ENCODE assay signal across 28 cellular contexts in the genomic region with DNA sequence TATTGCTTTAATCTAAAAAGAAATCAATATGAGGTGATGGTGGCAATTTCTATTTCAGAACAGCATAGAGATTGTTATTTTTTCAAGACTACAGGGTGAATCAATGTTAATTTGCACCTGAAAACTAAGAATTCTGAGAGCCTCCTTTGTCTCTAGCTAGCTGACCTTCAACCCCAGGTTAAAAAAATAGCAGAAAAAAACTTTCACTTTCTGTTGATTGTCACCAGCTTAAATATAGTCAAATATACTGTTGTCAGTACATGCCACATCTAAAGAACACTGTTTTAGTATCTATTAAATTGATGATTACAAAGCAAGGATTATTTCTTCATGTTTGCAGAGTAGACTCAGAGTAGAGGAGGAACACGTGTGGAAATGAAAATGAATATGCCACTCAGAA.
"Had no signal": no experiment of that assay in that cellular context is flagged by ENCODE, and none has a peak within 500 bp of the region (broad histone marks: within the 10 kb centered on the region; RNA-seq: fewer than 3 reads in every experiment).

No MANE protein-coding gene starts in this region.

- FAIRE-seq: small intestine, urothelium cell line had no signal

- H3K9ac ChIP-seq: neural progenitor cell, parathyroid adenoma had no signal

- H3K27me3 ChIP-seq: neural progenitor cell, ovary, right lobe of liver, sigmoid colon, stomach, thyroid gland, tibial nerve, upper lobe of left lung had no signal

- H3K4me1 ChIP-seq: neural progenitor cell, parathyroid adenoma, psoas muscle, right lobe of liver, sigmoid colon, stomach, thyroid gland, tibial nerve, upper lobe of left lung had no signal

- H3K4me1 Mint-ChIP-seq: natural killer cell; nephron; neural progenitor cell; stimulated activated effector memory CD8-positive, alpha-beta T cell treated with anti-CD3 and anti-CD28 coated beads, Interleukin-12 subunit alpha, Interleukin-12 subunit beta, amount 100 ng/mL, for 72 hours; stimulated activated naive B cell treated with anti-CD40 and anti-IgM and Interleukin-4, amounts not matched to agents 10 μg/mL and 1 μg/mL and 100 μg/mL, for 72 hours had no signal

- H3K4me3 ChIP-seq: neural progenitor cell, ovary, psoas muscle, right lobe of liver, sigmoid colon, stomach, thoracic aorta, thyroid gland, tibial nerve, upper lobe of left lung had no signal

- H3K36me3 Mint-ChIP-seq: natural killer cell; neural progenitor cell; stimulated activated effector memory CD8-positive, alpha-beta T cell treated with anti-CD3 and anti-CD28 coated beads, Interleukin-12 subunit alpha, Interleukin-12 subunit beta, amount 100 ng/mL, for 72 hours; stimulated activated naive B cell treated with anti-CD40 and anti-IgM and Interleukin-4, amounts not matched to agents 10 μg/mL and 1 μg/mL and 100 μg/mL, for 72 hours had no signal

- DNase-seq: natural killer cell; occipital lobe; ovary; posterior cingulate gyrus; psoas muscle; right cardiac atrium; right lobe of liver; sigmoid colon; small intestine; stimulated activated CD4-positive, alpha-beta T cell treated with anti-CD3 and anti-CD28 coated beads, Interleukin-15, amount 100 ng/mL, for 24 hours; stimulated activated CD4-positive, alpha-beta T cell treated with anti-CD3 and anti-CD28 coated beads, Interleukin-2, amount 100 ng/mL, for 24 hours; stimulated activated CD4-positive, alpha-beta T cell treated with anti-CD3 and anti-CD28 coated beads, Interleukin-2, amount 100 ng/mL, for 48 hours; stimulated activated CD4-positive, alpha-beta T cell treated with anti-CD3 and anti-CD28 coated beads, Interleukin-4, amount 100 ng/mL, for 24 hours; stimulated activated naive B cell treated with anti-CD40 and anti-IgM and Interleukin-4, amounts not matched to agents 10 μg/mL and 1 μg/mL and 100 μg/mL, for 72 hours; stimulated activated naive CD4-positive, alpha-beta T cell treated with Interleukin-2 at 50 U/mL for 16 hours; stomach; thyroid gland; trophoblast cell; upper lobe of left lung had no signal

- H3K36me3 ChIP-seq: neural progenitor cell, ovary, right lobe of liver, sigmoid colon, stomach, thoracic aorta, thyroid gland, tibial nerve, upper lobe of left lung had no signal

- H2AFZ ChIP-seq: neural progenitor cell, parathyroid adenoma had no signal

- H3K4me3 Mint-ChIP-seq: natural killer cell; nephron; neural progenitor cell; stimulated activated effector memory CD8-positive, alpha-beta T cell treated with anti-CD3 and anti-CD28 coated beads, Interleukin-12 subunit alpha, Interleukin-12 subunit beta, amount 100 ng/mL, for 72 hours; stimulated activated naive B cell treated with anti-CD40 and anti-IgM and Interleukin-4, amounts not matched to agents 10 μg/mL and 1 μg/mL and 100 μg/mL, for 72 hours; stimulated activated naive CD8-positive, alpha-beta T cell treated with anti-CD3 and anti-CD28 coated beads, Interleukin-15, Interleukin-2, amounts not matched to agents 100 ng/mL and 50 ng/mL, for 24 hours had no signal

- H3K4me2 ChIP-seq: neural progenitor cell had no signal

- H3K27me3 Mint-ChIP-seq: progenitor cell of endocrine pancreas; stimulated activated naive B cell treated with anti-CD40 and anti-IgM and Interleukin-4, amounts not matched to agents 10 μg/mL and 1 μg/mL and 100 μg/mL, for 72 hours; stimulated activated naive CD8-positive, alpha-beta T cell treated with anti-CD3 and anti-CD28 coated beads, Interleukin-15, Interleukin-2, amounts not matched to agents 100 ng/mL and 50 ng/mL, for 24 hours had no signal

- ATAC-seq: natural killer cell; psoas muscle; right cardiac atrium; right lobe of liver; stimulated activated effector memory CD8-positive, alpha-beta T cell treated with anti-CD3 and anti-CD28 coated beads, Interleukin-12 subunit alpha, Interleukin-12 subunit beta, amount 100 ng/mL, for 72 hours; stimulated activated naive B cell treated with anti-CD40 and anti-IgM and Interleukin-4, amounts not matched to agents 10 μg/mL and 1 μg/mL and 100 μg/mL, for 72 hours had no signal

- H3K27ac ChIP-seq: neural progenitor cell, ovary, parathyroid adenoma, psoas muscle, right lobe of liver, sigmoid colon, stomach, thoracic aorta, thyroid gland, tibial nerve, upper lobe of left lung had no signal

- H3K79me2 ChIP-seq: parathyroid adenoma had no signal

- H3K27ac Mint-ChIP-seq: natural killer cell; nephron; neural progenitor cell; progenitor cell of endocrine pancreas; stimulated activated effector memory CD8-positive, alpha-beta T cell treated with anti-CD3 and anti-CD28 coated beads, Interleukin-12 subunit alpha, Interleukin-12 subunit beta, amount 100 ng/mL, for 72 hours; stimulated activated naive B cell treated with anti-CD40 and anti-IgM and Interleukin-4, amounts not matched to agents 10 μg/mL and 1 μg/mL and 100 μg/mL, for 72 hours; stimulated activated naive CD8-positive, alpha-beta T cell treated with anti-CD3 and anti-CD28 coated beads, Interleukin-15, Interleukin-2, amounts not matched to agents 100 ng/mL and 50 ng/mL, for 24 hours had no signal

- H3K9me3 ChIP-seq: ovary, right lobe of liver, thoracic aorta had no signal
